In the genomic region with DNA sequence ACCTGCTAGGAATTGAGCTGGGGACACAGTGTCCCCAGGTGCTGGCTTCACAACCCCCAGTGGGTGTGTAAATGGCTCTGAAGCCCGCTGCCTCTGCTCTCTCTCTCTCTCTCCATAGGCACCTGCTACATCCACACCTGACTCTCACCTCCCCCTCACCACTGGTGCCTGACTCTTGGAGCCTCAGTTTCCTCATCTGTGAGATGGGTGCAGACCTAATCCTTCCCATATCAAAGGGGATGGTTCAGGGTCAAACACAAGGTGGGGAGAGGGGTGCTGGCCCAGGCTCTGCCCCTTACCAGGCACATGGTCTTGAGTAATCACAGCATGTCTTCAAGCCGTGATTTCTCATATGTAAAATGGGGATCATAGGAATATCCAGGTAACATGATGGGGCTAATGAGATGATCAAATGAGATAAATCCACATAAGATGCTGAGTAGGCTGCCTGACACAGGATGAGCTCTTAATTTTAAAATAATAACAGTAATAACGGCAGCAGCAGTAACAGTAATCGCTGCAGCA, we compare ENCODE assay signal across 19 cellular contexts. TPM values are rescaled to one million over a fixed set of nuclear protein-coding genes. Genes with fewer than 3 reads are reported as not detected.
DNase-seq lines count a peak whose midpoint lies in the region; ATAC-seq and TF ChIP-seq lines count a peak whose summit lies in the region.
"Had no signal": no experiment of that assay in that cellular context is flagged by ENCODE, and none has a peak within 500 bp of the region (broad histone marks: within the 10 kb centered on the region; RNA-seq: fewer than 3 reads in every experiment).

No MANE protein-coding gene starts in this region.

- H3K27ac ChIP-seq in left ventricle myocardium inferior (replicated peaks), result peak overlapping the region; percentile 70
- peak overlapping the region in 4 of 10 donors; percentile 55 to 75 (median 68) for H3K27ac ChIP-seq in heart right ventricle
- peak overlapping the region; percentile 98 for H3K27ac ChIP-seq in DND-41 (ENCODE audit: low read length)
- peak overlapping the region; percentile 83 for H3K27ac ChIP-seq in caudate nucleus (ENCODE audit: low read depth, low read length)
- H3K27ac ChIP-seq in neutrophil, result peak overlapping the region; percentile 92

- peaks cover 49% of the 10 kb centered on the region for H3K4me1 ChIP-seq in left ventricle myocardium inferior
- peaks cover 0 to 75% (median 33%) of the 10 kb centered on the region in 9 donors for H3K4me1 ChIP-seq in heart right ventricle
- H3K4me1 ChIP-seq in DND-41 (ENCODE audit: insufficient read depth, low read length), result peaks cover 59% of the 10 kb centered on the region
- H3K4me1 ChIP-seq in neutrophil (ENCODE audit: control insufficient read depth in 1 of 2, insufficient read depth in 1 of 2, low read depth in 1 of 2, low read length in 1 of 2), result peaks cover 95 to 99% of the 10 kb centered on the region in 2 experiments

- peaks cover 14% of the 10 kb centered on the region for H3K79me2 ChIP-seq in DND-41 (ENCODE audit: insufficient read depth, low read length)

- no peak overlapping the region for H3K4me3 ChIP-seq in left ventricle myocardium inferior
- H3K4me3 ChIP-seq in heart right ventricle, result no peak overlapping the region
- no peak overlapping the region for H3K4me3 ChIP-seq in DND-41 (ENCODE audit: low read depth in 1 of 2, low read length in 2 of 2)
- peak overlapping the region in 1 of 2 experiments; percentile 29 for H3K4me3 ChIP-seq in neutrophil (ENCODE audit: low read depth in 1 of 2, low read length in 1 of 2)
- H3K4me3 ChIP-seq: GM23338, Peyer's patch had no signal

- 93 to 94% methylated on average over 4 of the region's 4 CpGs for WGBS in heart right ventricle, 2 donors

- H4K20me1 ChIP-seq in DND-41 (ENCODE audit: insufficient read depth, low read length), result no peaks in the 10 kb centered on the region

- no peaks in the 10 kb centered on the region for H3K9me3 ChIP-seq in left ventricle myocardium inferior (replicated peaks)
- H3K9me3 ChIP-seq in heart right ventricle, result no peaks in the 10 kb centered on the region
- H3K9me3 ChIP-seq in DND-41 (ENCODE audit: insufficient read depth, low read length, severe bottlenecking), result no peaks in the 10 kb centered on the region
- no peaks in the 10 kb centered on the region for H3K9me3 ChIP-seq in neutrophil
- H3K9me3 ChIP-seq: Peyer's patch had no signal

- intact Hi-C loops in left ventricle myocardium inferior (cut with micrococcal nuclease), result no loop called here
- intact Hi-C loops in heart right ventricle (cut with DNase I), result no loop called here

- no peaks in the 10 kb centered on the region for H3K27me3 ChIP-seq in left ventricle myocardium inferior (ENCODE audit: low read depth)
- no peaks in the 10 kb centered on the region for H3K27me3 ChIP-seq in heart right ventricle
- H3K27me3 ChIP-seq in DND-41 (ENCODE audit: insufficient read depth, low read length, poor library complexity), result no peaks in the 10 kb centered on the region
- H3K27me3 ChIP-seq in neutrophil, result no peaks in the 10 kb centered on the region
- H3K27me3 ChIP-seq: Peyer's patch had no signal

- H2AFZ ChIP-seq in DND-41 (ENCODE audit: low read depth, low read length), result no peak overlapping the region

- ATAC-seq in heart right ventricle, result no peak
- ATAC-seq in DND-41 (ENCODE audit: insufficient read depth, low read depth), result no peak

- DNase-seq in left ventricle myocardium inferior (no peak), heart right ventricle (no peak), DND-41 (no peak), caudate nucleus (lab: John Stamatoyannopoulos, UW) (no peak), NCI-H2107 (lab: John Stamatoyannopoulos, UW) (no peak), NCI-H2029 (lab: John Stamatoyannopoulos, UW) (no peak), cerebellar cortex (ENCODE audit: low spot score) (no peak)
- DNase-seq: DMS153; GF-D8; KBM-7; NCI-H1436; NCI-H1930; NCI-H2171 treated with DMSO at 0.1 percent for 48 hours; NCI-H446 treated with DMSO at 0.1 percent for 48 hours; NK-92 treated with Interleukin-12 subunit alpha and Interleukin-12 subunit beta, amount 100 ng/mL, for 24 hours had no signal

- no peak overlapping the region for H3K4me2 ChIP-seq in DND-41 (ENCODE audit: insufficient read depth, low read length)
- H3K4me2 ChIP-seq: GM23338 had no signal

- no peak for TF ChIP-seq CTCF in left ventricle myocardium inferior (IDR thresholded peaks at IDR 0.05; ENCODE audit: borderline replicate concordance)
- TF ChIP-seq CTCF in heart right ventricle (IDR thresholded peaks at IDR 0.05), result no peak
- TF ChIP-seq CTCF in DND-41 (IDR thresholded peaks at IDR 0.05; ENCODE audit: borderline replicate concordance, extremely low read depth, low read length, poor library complexity, severe bottlenecking), result no peak
- no peak for TF ChIP-seq CTCF in neutrophil (IDR thresholded peaks at IDR 0.05)

- peak overlapping the region; percentile 65; the same call in 1 of the 2 replicates for H3K9ac ChIP-seq in DND-41 (ENCODE audit: low read depth, low read length)

- H3K36me3 ChIP-seq in left ventricle myocardium inferior, result no peaks in the 10 kb centered on the region
- peaks cover 0 to 1% (median 0%) of the 10 kb centered on the region in 9 donors for H3K36me3 ChIP-seq in heart right ventricle
- H3K36me3 ChIP-seq in DND-41 (ENCODE audit: insufficient read depth, low read length), result peaks cover 20% of the 10 kb centered on the region
- no peaks in the 10 kb centered on the region for H3K36me3 ChIP-seq in neutrophil
- H3K36me3 ChIP-seq: Peyer's patch had no signal

RNA-seq across cellular contexts. Expression of gene TESC, which starts 37.6 kb away (rescaled TPM):
- total RNA-seq in left ventricle myocardium inferior (92.1 TPM), heart right ventricle (100 to 1,000 TPM in 2 of 10 donors, 10 to 100 TPM in 8; 37.3 to 122 (median 62.8) TPM)
- polyA plus RNA-seq in heart right ventricle, result 10 to 100 TPM; 63.9 to 83.2 TPM
- total RNA-seq: MCF 10A had no signal
